7 cellular contexts compared by ENCODE assay signal in genomic region chr5:154940375-154940771, GRCh38. TPM values are rescaled to one million over a fixed set of nuclear protein-coding genes. Genes with fewer than 3 reads are reported as not detected.
A peak's percentile ranks its signal among the peaks of the same experiment; 100 is the strongest.
DNase-seq lines count a peak whose midpoint lies in the region; ATAC-seq lines count a peak whose summit lies in the region.

No MANE protein-coding gene starts in this region.

- peak overlapping the region; percentile 26; the same call in 1 of the 2 replicates for H3K9ac ChIP-seq in HUES48 (ENCODE audit: low read depth, low read length)
- H3K9ac ChIP-seq in iPS-15b (ENCODE audit: low read depth, low read length) = no peak overlapping the region

- H3K4me3 ChIP-seq in HUES48 (ENCODE audit: low read depth, low read length) = peak overlapping the region; percentile 98
- peak overlapping the region; percentile 96 for H3K4me3 ChIP-seq in iPS-15b (ENCODE audit: low read depth, low read length)

- H3K36me3 ChIP-seq in HUES48 (ENCODE audit: control insufficient read depth, insufficient read depth, low read length) = peaks cover 7% of the 10 kb centered on the region
- H3K36me3 ChIP-seq in iPS-15b (ENCODE audit: control insufficient read depth, insufficient read depth, low read length) = no peaks in the 10 kb centered on the region

- no peaks in the 10 kb centered on the region for H3K9me3 ChIP-seq in HUES48 (ENCODE audit: control insufficient read depth, insufficient read depth, low read length)
- no peaks in the 10 kb centered on the region for H3K9me3 ChIP-seq in iPS-15b (ENCODE audit: control insufficient read depth, insufficient read depth, low read length)

- POLR2A ChIA-PET in activated CD8-positive, alpha-beta T cell treated with anti-CD3 and anti-CD28 coated beads, Interleukin-2, amount 10 ng/mL, durations not matched to agents 7 days and 5 days (lab: Charles Lee) = interaction anchor here (0.6 to 1.0 kb wide), 2 partner anchors 15 to 303 kb away, joined by 3 read pairs; no protein-coding TSS in a partner anchor

- no peaks in the 10 kb centered on the region for H3K27me3 Mint-ChIP-seq in activated CD8-positive, alpha-beta T cell treated with anti-CD3 and anti-CD28 coated beads, Interleukin-2, amount 10 ng/mL, durations not matched to agents 7 days and 5 days (ENCODE audit: low read depth)
- H3K27me3 Mint-ChIP-seq in stimulated activated memory B cell treated with anti-CD40 and anti-IgM and Interleukin-4, amounts not matched to agents 10 μg/mL and 1 μg/mL and 100 μg/mL, for 72 hours = no peaks in the 10 kb centered on the region

- peaks cover 10% of the 10 kb centered on the region; the same call in 1 of the 2 replicates for H3K4me1 ChIP-seq in HUES48 (ENCODE audit: control insufficient read depth, insufficient read depth, low read length)
- peaks cover 3% of the 10 kb centered on the region for H3K4me1 ChIP-seq in iPS-15b (ENCODE audit: control insufficient read depth, insufficient read depth, low read length)

- H3K9me3 Mint-ChIP-seq in activated CD8-positive, alpha-beta T cell treated with anti-CD3 and anti-CD28 coated beads, Interleukin-2, amount 10 ng/mL, durations not matched to agents 7 days and 5 days (ENCODE audit: insufficient read depth) = no peaks in the 10 kb centered on the region
- no peaks in the 10 kb centered on the region for H3K9me3 Mint-ChIP-seq in stimulated activated memory B cell treated with anti-CD40 and anti-IgM and Interleukin-4, amounts not matched to agents 10 μg/mL and 1 μg/mL and 100 μg/mL, for 72 hours

- peak overlapping the region; percentile 64 for H3K27ac ChIP-seq in HUES48 (ENCODE audit: low read depth, low read length)

- peaks cover 49% of the 10 kb centered on the region for H3K4me1 Mint-ChIP-seq in activated CD8-positive, alpha-beta T cell treated with anti-CD3 and anti-CD28 coated beads, Interleukin-2, amount 10 ng/mL, durations not matched to agents 7 days and 5 days (ENCODE audit: low read depth)
- peaks cover 36% of the 10 kb centered on the region for H3K4me1 Mint-ChIP-seq in stimulated activated memory B cell treated with anti-CD40 and anti-IgM and Interleukin-4, amounts not matched to agents 10 μg/mL and 1 μg/mL and 100 μg/mL, for 72 hours

- CTCF ChIA-PET in activated CD8-positive, alpha-beta T cell treated with anti-CD3 and anti-CD28 coated beads, Interleukin-2, amount 10 ng/mL, durations not matched to agents 7 days and 5 days (lab: Charles Lee) = interaction anchor here (0.8 kb wide), 1 partner anchor 15 kb away, joined by 3 read pairs; no protein-coding TSS in a partner anchor

- H3K36me3 Mint-ChIP-seq in activated CD8-positive, alpha-beta T cell treated with anti-CD3 and anti-CD28 coated beads, Interleukin-2, amount 10 ng/mL, durations not matched to agents 7 days and 5 days (ENCODE audit: low read depth) = peaks cover 12% of the 10 kb centered on the region
- H3K36me3 Mint-ChIP-seq in stimulated activated memory B cell treated with anti-CD40 and anti-IgM and Interleukin-4, amounts not matched to agents 10 μg/mL and 1 μg/mL and 100 μg/mL, for 72 hours = peaks cover 3% of the 10 kb centered on the region

- H3K27me3 ChIP-seq in HUES48 (ENCODE audit: control insufficient read depth, insufficient read depth, low read length) (no peaks in the 10 kb centered on the region), iPS-15b (ENCODE audit: control insufficient read depth, insufficient read depth, low read length) (no peaks in the 10 kb centered on the region)

- no peak for ATAC-seq in activated CD8-positive, alpha-beta T cell treated with anti-CD3 and anti-CD28 coated beads, Interleukin-2, amount 10 ng/mL, durations not matched to agents 7 days and 5 days
- no peak for ATAC-seq in stimulated activated memory B cell treated with anti-CD40 and anti-IgM and Interleukin-4, amounts not matched to agents 10 μg/mL and 1 μg/mL and 100 μg/mL, for 72 hours

- H3K27ac Mint-ChIP-seq in activated CD8-positive, alpha-beta T cell treated with anti-CD3 and anti-CD28 coated beads, Interleukin-2, amount 10 ng/mL, durations not matched to agents 7 days and 5 days = peak overlapping the region; percentile 94
- peak overlapping the region; percentile 89 for H3K27ac Mint-ChIP-seq in stimulated activated memory B cell treated with anti-CD40 and anti-IgM and Interleukin-4, amounts not matched to agents 10 μg/mL and 1 μg/mL and 100 μg/mL, for 72 hours

- peak overlapping the region; percentile 96 for H3K4me3 Mint-ChIP-seq in activated CD8-positive, alpha-beta T cell treated with anti-CD3 and anti-CD28 coated beads, Interleukin-2, amount 10 ng/mL, durations not matched to agents 7 days and 5 days
- peak overlapping the region; percentile 91 for H3K4me3 Mint-ChIP-seq in stimulated activated memory B cell treated with anti-CD40 and anti-IgM and Interleukin-4, amounts not matched to agents 10 μg/mL and 1 μg/mL and 100 μg/mL, for 72 hours

- no peak for DNase-seq in activated CD8-positive, alpha-beta T cell treated with anti-CD3 and anti-CD28 coated beads, Interleukin-2, amount 10 ng/mL, durations not matched to agents 7 days and 5 days
- DNase-seq in NCI-H1417 treated with DMSO at 0.1 percent for 48 hours (lab: John Stamatoyannopoulos, UW) = no peak
- DNase-seq in NCI-H187 treated with DMSO at 0.1 percent for 48 hours (lab: John Stamatoyannopoulos, UW) = no peak
- DNase-seq in NCI-H1694 (lab: John Stamatoyannopoulos, UW) = no peak

RNA-seq across cellular contexts. Expression of gene MRPL22, which starts 0.5 kb away (rescaled TPM):
- 10 to 100 TPM; 60.0 to 62.3 TPM for total RNA-seq in activated CD8-positive, alpha-beta T cell treated with anti-CD3 and anti-CD28 coated beads, Interleukin-2, amount 10 ng/mL, durations not matched to agents 7 days and 5 days

RNA-seq across cellular contexts. Expression of gene GEMIN5, which starts 2.4 kb away (rescaled TPM):
- total RNA-seq in activated CD8-positive, alpha-beta T cell treated with anti-CD3 and anti-CD28 coated beads, Interleukin-2, amount 10 ng/mL, durations not matched to agents 7 days and 5 days = 10 to 100 TPM; 15.9 to 17.8 TPM
